In genomic region chr2:38178142-38178541, GRCh38 we compare ENCODE assay signal across 10 cellular contexts.
DNase-seq lines count a peak whose midpoint lies in the region; ATAC-seq and TF ChIP-seq lines count a peak whose summit lies in the region.
"Had no signal": no experiment of that assay in that cellular context is flagged by ENCODE, and none has a peak within 500 bp of the region (broad histone marks: within the 10 kb centered on the region; RNA-seq: fewer than 3 reads in every experiment).

No MANE protein-coding gene starts in this region.

- no peaks in the 10 kb centered on the region for H3K9me3 ChIP-seq in osteoblast (ENCODE audit: low read depth, low read length)
- H3K9me3 ChIP-seq: mucosa of descending colon had no signal

- no peaks in the 10 kb centered on the region for H4K20me1 ChIP-seq in osteoblast (ENCODE audit: insufficient read depth, low read length)

- H3K79me2 ChIP-seq in osteoblast (ENCODE audit: insufficient read depth, low read length): no peaks in the 10 kb centered on the region

- H2AFZ ChIP-seq in osteoblast (ENCODE audit: low read length): no peak overlapping the region

- H3K4me2 ChIP-seq in osteoblast (ENCODE audit: insufficient read depth, low read length): peak overlapping the region; percentile 22

- no peak for TF ChIP-seq CTCF in osteoblast (IDR thresholded peaks at IDR 0.05; ENCODE audit: extremely low read depth, low read depth, low read length)

- H3K36me3 ChIP-seq in osteoblast (ENCODE audit: insufficient read depth, low read length): no peaks in the 10 kb centered on the region

- peaks cover 83% of the 10 kb centered on the region for H3K4me1 ChIP-seq in osteoblast (ENCODE audit: insufficient read depth, low read length)

- no peak for ATAC-seq in GM21390 (IDR thresholded peaks at IDR 0.05; ENCODE audit: unreplicated experiment)
- ATAC-seq in GM21723 (IDR thresholded peaks at IDR 0.05; ENCODE audit: unreplicated experiment): no peak
- ATAC-seq in GM21381 (IDR thresholded peaks at IDR 0.05; ENCODE audit: unreplicated experiment): no peak

- peak; percentile 23 for DNase-seq in AG08395 (ENCODE audit: low spot score)
- DNase-seq in SKM-1 treated with dmso at 0.1 percent for 144 hours (lab: John Stamatoyannopoulos, UW; ENCODE audit: unreplicated experiment): peak; percentile 94
- DNase-seq in globus pallidus (ENCODE audit: low spot score): peak; percentile 45
- DNase-seq in osteoblast (ENCODE audit: insufficient read length, low spot score, missing footprints): no peak
- DNase-seq in activated CD4-positive, alpha-beta T cell treated with anti-CD3 and anti-CD28 coated beads for 48 hours: no peak
- DNase-seq: NCI-H2081 treated with DMSO at 0.1 percent for 48 hours had no signal

- no peak overlapping the region for H3K4me3 ChIP-seq in osteoblast (ENCODE audit: insufficient read depth, low read length)
- H3K4me3 ChIP-seq: mucosa of descending colon had no signal

- H3K27ac ChIP-seq in osteoblast (ENCODE audit: low read depth, low read length): peak overlapping the region; percentile 85

- H3K27me3 ChIP-seq in osteoblast (ENCODE audit: insufficient read depth, low read length): no peaks in the 10 kb centered on the region

Comparison
In these comparisons a context has a peak if more than half of its experiments do, and no peak if none do; other contexts are left out.
1. DNase-seq: peak in AG08395 (single experiment), SKM-1 treated with dmso at 0.1 percent for 144 hours (single experiment) and globus pallidus (single experiment); none in osteoblast (single experiment) and activated CD4-positive, alpha-beta T cell treated with anti-CD3 and anti-CD28 coated beads for 48 hours (single experiment).